In the genomic region with DNA sequence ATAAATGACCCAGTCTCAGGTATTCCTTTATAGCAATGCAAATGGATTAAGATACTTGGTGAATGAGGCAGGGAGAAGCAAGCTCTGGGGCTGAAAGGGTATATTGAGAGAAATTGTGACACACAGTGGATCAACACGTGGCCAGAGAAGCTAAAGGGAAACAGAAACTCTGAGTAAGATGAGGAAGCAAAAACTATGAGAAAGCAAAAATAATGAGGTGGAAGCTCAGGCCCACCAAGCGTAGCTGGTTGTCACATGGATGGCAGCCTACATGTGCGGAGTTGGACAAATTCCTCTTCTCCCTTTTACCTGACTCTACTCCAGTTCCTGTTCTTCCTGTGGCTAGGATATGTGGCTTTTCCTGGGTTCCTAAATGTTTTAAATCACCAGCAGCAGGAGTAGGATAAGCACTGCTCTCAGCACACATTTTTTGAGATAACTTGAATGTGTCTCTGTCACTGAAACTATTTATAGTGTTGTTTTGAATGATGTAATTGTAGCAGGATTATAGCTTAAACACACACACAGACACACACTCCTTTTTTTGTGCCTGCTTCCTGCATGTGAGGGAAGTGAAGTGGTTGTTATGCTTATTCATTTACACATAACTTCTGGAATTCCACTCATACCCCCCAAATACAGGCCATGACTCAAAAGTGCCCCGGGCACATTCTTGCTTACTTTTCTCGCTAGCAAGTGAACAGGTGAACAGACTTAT, we compare ENCODE assay signal across 8 cellular contexts. TPM values are rescaled to one million over a fixed set of nuclear protein-coding genes. Genes with fewer than 3 reads are reported as not detected.
DNase-seq lines count a peak whose midpoint lies in the region; ATAC-seq, FAIRE-seq and TF ChIP-seq lines count a peak whose summit lies in the region.

No MANE protein-coding gene starts in this region.

- peak; percentile 32 for DNase-seq in activated CD4-positive, alpha-beta T cell treated with anti-CD3 and anti-CD28 coated beads for 36 hours
- DNase-seq in activated CD4-positive, alpha-beta T cell treated with anti-CD3 and anti-CD28 coated beads for 1 hour = no peak
- DNase-seq in HFF-Myc (ENCODE audit: extremely low read depth, low read depth) (peak; percentile 29), M059J (ENCODE audit: low read depth) (peak; percentile 92), adrenal gland (peak in 3 of 7 donors; percentile 19 to 53 (median 29)), keratinocyte (ENCODE audit: low read depth, low spot score) (peak; percentile 90), upper lobe of left lung (peak in 1 of 2 donors; percentile 62), NCI-H446 treated with DMSO at 0.1 percent for 48 hours (lab: John Stamatoyannopoulos, UW) (no peak)

- H4K20me1 ChIP-seq in keratinocyte (ENCODE audit: control insufficient read depth, extremely low read depth, insufficient read depth, low read length) = no peaks in the 10 kb centered on the region

- no peaks in the 10 kb centered on the region for H3K9me3 ChIP-seq in adrenal gland (replicated peaks in 1 of 3)
- no peaks in the 10 kb centered on the region for H3K9me3 ChIP-seq in keratinocyte (ENCODE audit: control insufficient read depth, low read depth, low read length)
- no peaks in the 10 kb centered on the region for H3K9me3 ChIP-seq in upper lobe of left lung

- 48 to 58% (median 54%) methylated on average over 5 of the region's 5 CpGs for WGBS in adrenal gland, 4 donors
- WGBS in upper lobe of left lung, 2 donors = 29 to 31% methylated on average over 5 of the region's 5 CpGs

- H3K9me1 ChIP-seq in keratinocyte (ENCODE audit: control insufficient read depth, extremely low read depth, insufficient read depth, low read length) = no peaks in the 10 kb centered on the region

- dilution Hi-C loops in keratinocyte (cut with MboI; ENCODE audit: extremely low pct_ligation_motif_present, low sequenced_read_pairs) = no loop called here

- peak; percentile 84 for FAIRE-seq in keratinocyte (lab: Jason Lieb, UNC)

- intact Hi-C loops in activated CD4-positive, alpha-beta T cell treated with anti-CD3 and anti-CD28 coated beads for 36 hours (cut with DNase I, micrococcal nuclease) = loop anchor here (1.0 kb wide), 2 partner anchors 11 to 29 kb away; no protein-coding TSS in a partner anchor
- intact Hi-C loops in adrenal gland (cut with DNase I) = no loop called here

- H3K9ac ChIP-seq in keratinocyte (ENCODE audit: control insufficient read depth, extremely low read depth, insufficient read depth, low read length) = peak overlapping the region; percentile 49

- TF ChIP-seq POLR2A in adrenal gland (IDR thresholded peaks at IDR 0.05) (no peak), upper lobe of left lung (IDR thresholded peaks at IDR 0.05) (no peak)

- no peaks in the 10 kb centered on the region for H3K36me3 Mint-ChIP-seq in activated CD4-positive, alpha-beta T cell treated with anti-CD3 and anti-CD28 coated beads for 36 hours (ENCODE audit: low read depth)

- peak overlapping the region; percentile 38 for H2AFZ ChIP-seq in keratinocyte (ENCODE audit: control insufficient read depth, low read length)

- H3K36me3 ChIP-seq in adrenal gland (replicated peaks in 1 of 2) = no peaks in the 10 kb centered on the region
- H3K36me3 ChIP-seq in keratinocyte (ENCODE audit: control insufficient read depth in 2 of 2, extremely low read depth in 1 of 2, insufficient read depth in 2 of 2, low read length in 2 of 2) = no peaks in the 10 kb centered on the region
- H3K36me3 ChIP-seq in upper lobe of left lung = no peaks in the 10 kb centered on the region

- CTCF ChIA-PET in activated CD4-positive, alpha-beta T cell treated with anti-CD3 and anti-CD28 coated beads for 36 hours (lab: Charles Lee) = interaction anchor here (0.6 to 1.3 kb wide), 5 partner anchors 10 to 410 kb away, joined by 3 to 6 read pairs (median 3); no protein-coding TSS in a partner anchor

- no peak overlapping the region for H3K4me3 Mint-ChIP-seq in activated CD4-positive, alpha-beta T cell treated with anti-CD3 and anti-CD28 coated beads for 36 hours

- H3K9me3 Mint-ChIP-seq in activated CD4-positive, alpha-beta T cell treated with anti-CD3 and anti-CD28 coated beads for 36 hours (ENCODE audit: low read depth) = no peaks in the 10 kb centered on the region

- H3K79me2 ChIP-seq in keratinocyte (ENCODE audit: control insufficient read depth, insufficient read depth, low read length) = no peaks in the 10 kb centered on the region

- TF ChIP-seq EP300 in upper lobe of left lung (IDR thresholded peaks at IDR 0.05) = peak in 1 of 4 donors; percentile 33

- peak overlapping the region; percentile 44 for H3K27ac Mint-ChIP-seq in activated CD4-positive, alpha-beta T cell treated with anti-CD3 and anti-CD28 coated beads for 36 hours

- ATAC-seq in activated CD4-positive, alpha-beta T cell treated with anti-CD3 and anti-CD28 coated beads for 36 hours = peak; percentile 93
- peak; percentile 78 to 85 for ATAC-seq in upper lobe of left lung (ENCODE audit: low FRiP score in 2 of 2)

- peak overlapping the region; percentile 55 for H3K4me2 ChIP-seq in keratinocyte (ENCODE audit: control insufficient read depth, extremely low read depth, insufficient read depth, low read depth, low read length)

- H3K27ac ChIP-seq in adrenal gland = peak overlapping the region in 3 of 5 donors; percentile 4 to 64 (median 59)
- H3K27ac ChIP-seq in keratinocyte (ENCODE audit: control insufficient read depth, insufficient read depth, low read length) = peak overlapping the region; percentile 58
- peak overlapping the region; percentile 55 to 65 (median 59) for H3K27ac ChIP-seq in upper lobe of left lung

- H3K27me3 ChIP-seq in adrenal gland (no peaks in the 10 kb centered on the region), keratinocyte (ENCODE audit: control insufficient read depth, extremely low read depth, insufficient read depth, low read length) (no peaks in the 10 kb centered on the region), upper lobe of left lung (no peaks in the 10 kb centered on the region)

- H3K27me3 Mint-ChIP-seq in activated CD4-positive, alpha-beta T cell treated with anti-CD3 and anti-CD28 coated beads for 36 hours = peaks cover 3% of the 10 kb centered on the region

- peaks cover 10% of the 10 kb centered on the region for H3K4me1 Mint-ChIP-seq in activated CD4-positive, alpha-beta T cell treated with anti-CD3 and anti-CD28 coated beads for 36 hours

- POLR2A ChIA-PET in activated CD4-positive, alpha-beta T cell treated with anti-CD3 and anti-CD28 coated beads for 36 hours (lab: Charles Lee) = interaction anchor here (0.5 to 1.1 kb wide), 3 partner anchors 11 to 97 kb away, joined by 3 to 5 read pairs (median 3); no protein-coding TSS in a partner anchor

- H3K4me1 ChIP-seq in adrenal gland (replicated peaks in 1 of 2) (peaks cover 0 to 16% of the 10 kb centered on the region in 2 donors), keratinocyte (ENCODE audit: control insufficient read depth, extremely low read depth, insufficient read depth, low read length) (peaks cover 20% of the 10 kb centered on the region), upper lobe of left lung (peaks cover 14 to 25% (median 18%) of the 10 kb centered on the region in 4 donors)

- TF ChIP-seq CTCF in HFF-Myc (IDR thresholded peaks at IDR 0.05; ENCODE audit: low read depth, low read length, missing control alignments) (no peak), adrenal gland (IDR thresholded peaks at IDR 0.05) (no peak), keratinocyte (optimal IDR thresholded peaks at IDR 0.05 in 1 of 3, IDR thresholded peaks at IDR 0.05 in 1 of 3, conservative IDR thresholded peaks at IDR 0.05 in 1 of 3; ENCODE audit: extremely low read depth in 1 of 3, insufficient read depth in 2 of 3, low read length in 3 of 3) (no peak), upper lobe of left lung (IDR thresholded peaks at IDR 0.05) (no peak)

- no peak overlapping the region for H3K4me3 ChIP-seq in HFF-Myc (replicated peaks; ENCODE audit: low read depth, low read length)
- no peak overlapping the region for H3K4me3 ChIP-seq in adrenal gland
- H3K4me3 ChIP-seq in keratinocyte (ENCODE audit: control insufficient read depth in 2 of 3, extremely low read depth in 1 of 3, insufficient read depth in 2 of 3, low read depth in 1 of 3, low read length in 3 of 3) = peak overlapping the region in 1 of 3 experiments; percentile 9
- no peak overlapping the region for H3K4me3 ChIP-seq in upper lobe of left lung

RNA-seq across cellular contexts. Expression of a gene that starts 30.1 kb away (rescaled TPM):
- 10 to 100 TPM; 20.8 to 25.7 TPM for total RNA-seq in activated CD4-positive, alpha-beta T cell treated with anti-CD3 and anti-CD28 coated beads for 36 hours
- 8.2 and 14.6 TPM in 2 replicates for total RNA-seq in M059J (2014; rRNA removed; shearing (Covaris generic))
- total RNA-seq in adrenal gland (10 to 100 TPM; 17.6 to 57.4 (median 36.6) TPM), upper lobe of left lung (10 to 100 TPM; 15.2 to 53.2 (median 31.5) TPM)
- polyA plus RNA-seq in adrenal gland (10 to 100 TPM in 1 of 3 donors, 1 to 10 TPM in 2; 8.0 to 23.9 (median 8.3) TPM), keratinocyte (9.4 to 13.1 TPM (median 9.6 TPM) in 3 replicates)
- polyA plus RNA-seq in keratinocyte (2011; ENCODE audit: low read depth) = 18.7 TPM
- polyA plus RNA-seq in keratinocyte (2011; cell fraction: cytosol; rRNA removed) = 6.7 and 11.2 TPM in 2 replicates
- 11.2 and 12.3 TPM in 2 replicates for polyA plus RNA-seq in keratinocyte (2011; cell fraction: nucleus; rRNA removed)
- polyA plus RNA-seq in keratinocyte (2012; ENCODE audit: low replicate concordance) = 8.7 and 8.8 TPM in 2 replicates
- 7.9 to 25.5 TPM (median 14.2 TPM) in 3 replicates for polyA minus RNA-seq in keratinocyte
- 8.2 TPM for polyA minus RNA-seq in keratinocyte (2011; cell fraction: cytosol; rRNA and poly(A)+ RNA removed)
- polyA minus RNA-seq in keratinocyte (2011; cell fraction: nucleus; rRNA and poly(A)+ RNA removed) = 12.2 and 29.2 TPM in 2 replicates

Comparison
In these comparisons a context has a peak if more than half of its experiments do, and no peak if none do; other contexts are left out.
1. DNase-seq: peak in activated CD4-positive, alpha-beta T cell treated with anti-CD3 and anti-CD28 coated beads for 36 hours (single experiment), HFF-Myc (single experiment), M059J (single experiment) and keratinocyte (single experiment); none in activated CD4-positive, alpha-beta T cell treated with anti-CD3 and anti-CD28 coated beads for 1 hour (single experiment) and NCI-H446 treated with DMSO at 0.1 percent for 48 hours (single experiment).
2. intact Hi-C loops: an anchor here in activated CD4-positive, alpha-beta T cell treated with anti-CD3 and anti-CD28 coated beads for 36 hours (1.0 kb wide); none called in adrenal gland.
3. Peak in every context shown above with its lines, with median percentiles within 50 percentile points of each other: H3K27ac ChIP-seq.